Comparison of ENCODE assay signal across 3 cellular contexts in the genomic region with DNA sequence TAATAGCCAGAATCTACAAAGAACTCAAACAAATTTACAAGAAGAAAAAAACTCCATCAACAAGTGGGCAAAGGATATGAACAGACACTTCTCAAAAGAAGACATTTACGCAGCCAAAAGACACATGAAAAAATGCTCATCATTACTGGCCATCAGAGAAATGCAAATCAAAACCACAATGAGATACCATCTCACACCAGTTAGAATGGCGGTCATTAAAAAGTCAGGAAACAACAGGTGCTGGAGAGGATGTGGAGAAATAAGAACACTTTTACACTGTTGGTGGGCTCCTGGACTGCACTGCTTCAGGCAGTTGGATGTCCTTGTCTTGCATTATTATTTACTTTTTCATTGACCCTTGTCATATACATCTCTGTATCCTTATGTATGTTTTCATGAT. TPM values are rescaled to one million over a fixed set of nuclear protein-coding genes. Genes with fewer than 3 reads are reported as not detected.
"Had no signal": no experiment of that assay in that cellular context is flagged by ENCODE, and none has a peak within 500 bp of the region (broad histone marks: within the 10 kb centered on the region; RNA-seq: fewer than 3 reads in every experiment).

No MANE protein-coding gene starts in this region.

RNA-seq across cellular contexts. Expression of a gene that starts 49.7 kb away (rescaled TPM):
- total RNA-seq: LHCN-M2, MCF 10A had no signal

RNA-seq across cellular contexts. Expression of a gene that starts 56.5 kb away (rescaled TPM):
- total RNA-seq: M059J had no signal
